In the genomic region with DNA sequence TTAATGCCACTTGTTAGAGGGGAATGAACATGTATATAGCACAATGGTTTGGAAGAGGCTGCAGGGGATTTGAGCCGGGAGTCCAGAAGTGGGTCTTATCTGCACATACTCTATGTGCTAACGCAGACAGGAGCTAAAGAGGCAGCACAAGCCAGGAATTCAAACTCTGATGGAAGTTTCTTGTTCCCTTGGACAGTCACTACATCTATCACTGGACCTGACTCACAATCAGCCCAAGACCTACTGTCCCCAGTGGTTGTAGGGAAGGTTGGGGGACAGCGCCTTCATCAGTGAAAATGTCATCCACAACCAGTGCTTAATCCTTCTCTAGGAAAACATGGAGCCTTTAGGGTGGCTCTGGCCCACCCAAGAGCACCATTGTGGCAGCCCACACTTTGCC, we compare ENCODE assay signal across 28 cellular contexts.
"Had no signal": no experiment of that assay in that cellular context is flagged by ENCODE, and none has a peak within 500 bp of the region (broad histone marks: within the 10 kb centered on the region; RNA-seq: fewer than 3 reads in every experiment).

No MANE protein-coding gene starts in this region.

- H3K4me3 ChIP-seq: adrenal gland, body of pancreas, breast epithelium, Peyer's patch had no signal

- H3K9me3 Mint-ChIP-seq: activated CD4-positive, alpha-beta T cell treated with anti-CD3 and anti-CD28 coated beads, Interleukin-2, amount 10 ng/mL, durations not matched to agents 24 days and 14 days had no signal

- H3K4me1 ChIP-seq: adrenal gland, body of pancreas, breast epithelium, Peyer's patch had no signal

- H3K27ac Mint-ChIP-seq: activated CD4-positive, alpha-beta T cell treated with anti-CD3 and anti-CD28 coated beads, Interleukin-2, amount 10 ng/mL, durations not matched to agents 24 days and 14 days; activated CD8-positive, alpha-beta T cell treated with anti-CD3 and anti-CD28 coated beads for 36 hours; activated naive CD4-positive, alpha-beta T cell treated with anti-CD3 and anti-CD28 coated beads for 36 hours; activated naive CD4-positive, alpha-beta T cell treated with anti-CD3 and anti-CD28 coated beads, Interleukin-2, amount 50 U/mL, for 72 hours; activated T-helper 1 cell treated with anti-CD3 and anti-CD28 coated beads, Interleukin-12 subunit alpha, Interleukin-12 subunit beta, Interleukin-2, Interleukin-4 antibody, amounts not matched to agents 30 ng/mL and 10 ng/mL and 1 ng/mL, durations not matched to agents 14 hours and 24 hours and 36 hours had no signal

- H3K9me3 ChIP-seq: adrenal gland, body of pancreas had no signal

- H3K27ac ChIP-seq: adrenal gland, body of pancreas, breast epithelium, Peyer's patch had no signal

- ATAC-seq: activated CD8-positive, alpha-beta T cell treated with anti-CD3 and anti-CD28 coated beads for 36 hours; activated T-cell treated with anti-CD3 and anti-CD28 coated beads, Interleukin-2, amount 50 U/mL, for 4 hours; body of pancreas; PC-3 had no signal

- H3K4me1 Mint-ChIP-seq: activated CD4-positive, alpha-beta T cell treated with anti-CD3 and anti-CD28 coated beads, Interleukin-2, amount 10 ng/mL, durations not matched to agents 24 days and 14 days had no signal

- H3K4me3 Mint-ChIP-seq: activated CD4-positive, alpha-beta T cell treated with anti-CD3 and anti-CD28 coated beads, Interleukin-2, amount 10 ng/mL, durations not matched to agents 24 days and 14 days; activated CD8-positive, alpha-beta T cell treated with anti-CD3 and anti-CD28 coated beads for 36 hours; activated naive CD4-positive, alpha-beta T cell treated with anti-CD3 and anti-CD28 coated beads for 36 hours; activated T-cell treated with anti-CD3 and anti-CD28 coated beads, Interleukin-2, amount 50 U/mL, for 4 hours; activated T-helper 1 cell treated with anti-CD3 and anti-CD28 coated beads, Interleukin-12 subunit alpha, Interleukin-12 subunit beta, Interleukin-2, Interleukin-4 antibody, amounts not matched to agents 30 ng/mL and 10 ng/mL and 1 ng/mL, durations not matched to agents 14 hours and 24 hours and 36 hours had no signal

- H3K36me3 ChIP-seq: adrenal gland, breast epithelium had no signal

- H3K27me3 ChIP-seq: adrenal gland, body of pancreas, breast epithelium, Peyer's patch had no signal

- DNase-seq: activated CD4-positive, alpha-beta T cell treated with anti-CD3 and anti-CD28 coated beads, Interleukin-2, amount 10 ng/mL, durations not matched to agents 24 days and 14 days; activated CD4-positive, alpha-beta T cell treated with anti-CD3 and anti-CD28 coated beads, Interleukin-2, amount 50 U/mL, for 4 hours; activated CD8-positive, alpha-beta memory T cell treated with anti-CD3 and anti-CD28 coated beads, Interleukin-2, amount 50 U/mL, for 4 hours; activated CD8-positive, alpha-beta T cell treated with anti-CD3 and anti-CD28 coated beads for 36 hours; activated gamma-delta T cell treated with Interleukin-2 at 50 U/mL for 16 hours; activated naive CD4-positive, alpha-beta T cell treated with anti-CD3 and anti-CD28 coated beads for 36 hours; activated T-cell treated with anti-CD3 and anti-CD28 coated beads for 4 hours; activated T-cell treated with anti-CD3 and anti-CD28 coated beads, Interleukin-2, amount 50 U/mL, for 4 hours; body of pancreas; caudate nucleus; KG1; NCI-H1092 treated with DMSO at 0.1 percent for 48 hours; NCI-H1417 treated with DMSO at 0.1 percent for 48 hours; NCI-H1930; NCI-H2081 treated with DMSO at 0.1 percent for 48 hours; NCI-H345; NCI-H524 treated with DMSO at 0.1 percent for 48 hours; PC-3; Peyer's patch; RPMI8226; SW 1271; T-helper 1 cell; T-helper 2 cell; T-helper 9 cell had no signal
